In genomic region chr1:237759371-237759770, GRCh38 we compare ENCODE assay signal across 15 cellular contexts.
DNase-seq lines count a peak whose midpoint lies in the region; ATAC-seq and TF ChIP-seq lines count a peak whose summit lies in the region.
"Had no signal": no experiment of that assay in that cellular context is flagged by ENCODE, and none has a peak within 500 bp of the region (broad histone marks: within the 10 kb centered on the region; RNA-seq: fewer than 3 reads in every experiment).

No MANE protein-coding gene starts in this region.

- H3K27me3 ChIP-seq in kidney epithelial cell (ENCODE audit: control insufficient read depth, insufficient read depth, low read length) = no peaks in the 10 kb centered on the region

- peak; percentile 20 for DNase-seq in COLO829 (ENCODE audit: low spot score)
- peak; percentile 10 for DNase-seq in HS-5 (ENCODE audit: low read depth)
- DNase-seq in SK-MEL-5 (ENCODE audit: low read depth, low spot score) = peak; percentile 21
- peak; percentile 29 for DNase-seq in kidney epithelial cell (ENCODE audit: low read depth)
- no peak for DNase-seq in NCI-H446 (lab: John Stamatoyannopoulos, UW)
- DNase-seq in NCI-H1048 (lab: John Stamatoyannopoulos, UW) = no peak
- DNase-seq in lower leg skin (ENCODE audit: low spot score in 2 of 2) = no peak
- DNase-seq: AML-193, DND-41, H9, NCI-H1092 treated with DMSO at 0.1 percent for 48 hours, NCI-H1694 treated with DMSO at 0.1 percent for 48 hours, PC-9, SIG-M5 had no signal

- intact Hi-C loops in lower leg skin (cut with DNase I; ENCODE audit: low total_unique reads) = no loop called here

- TF ChIP-seq CTCF in kidney epithelial cell (IDR thresholded peaks at IDR 0.05; ENCODE audit: insufficient read depth, low read length, poor library complexity, severe bottlenecking) (no peak), lower leg skin (IDR thresholded peaks at IDR 0.05) (no peak)

- no peaks in the 10 kb centered on the region for H3K36me3 ChIP-seq in kidney epithelial cell (ENCODE audit: control insufficient read depth, insufficient read depth, low read length)

- TF ChIP-seq POLR2A in lower leg skin (IDR thresholded peaks at IDR 0.05) = no peak

- WGBS in lower leg skin, 2 donors = 66 to 75% methylated on average over 5 of the region's 5 CpGs

- in situ Hi-C loops in SK-MEL-5 (cut with HindIII; ENCODE audit: low pct_unique_long_range_greater_than_20kb, low sequenced_read_pairs) = no loop called here

- ATAC-seq in HG03521 (IDR thresholded peaks at IDR 0.05; ENCODE audit: unreplicated experiment) = no peak

- H3K4me3 ChIP-seq in kidney epithelial cell (ENCODE audit: low read depth, low read length) (no peak overlapping the region), lower leg skin (ENCODE audit: low read depth, poor library complexity, severe bottlenecking) (no peak overlapping the region)
- H3K4me3 ChIP-seq: PC-9 had no signal

Comparison
In these comparisons a context has a peak if more than half of its experiments do, and no peak if none do; other contexts are left out.
1. DNase-seq: peak in COLO829 (single experiment), HS-5 (single experiment), SK-MEL-5 (single experiment) and kidney epithelial cell (single experiment); none in NCI-H446 (0 of 2), NCI-H1048 (single experiment) and lower leg skin (0 of 2).